11 cellular contexts compared by ENCODE assay signal in the genomic region with DNA sequence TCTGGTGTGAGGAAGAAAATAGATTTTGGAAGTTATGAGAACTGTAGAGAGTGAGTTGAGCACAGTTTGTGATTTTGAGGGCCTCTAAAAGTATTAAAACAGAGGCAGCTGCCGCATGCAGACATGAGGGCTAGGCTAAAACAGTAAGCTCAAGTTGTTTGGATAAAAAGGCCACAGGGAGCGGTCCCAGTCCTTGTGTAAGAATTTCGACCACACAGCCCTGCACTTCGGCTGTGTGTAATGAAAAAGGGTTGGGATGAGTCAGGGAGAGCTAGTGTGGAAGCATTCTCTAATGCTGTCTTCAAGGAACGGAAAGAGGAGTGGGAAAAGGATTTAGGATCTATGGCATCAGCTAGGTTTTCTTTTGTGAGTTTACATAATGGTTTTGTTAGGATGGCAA. TPM values are rescaled to one million over a fixed set of nuclear protein-coding genes. Genes with fewer than 3 reads are reported as not detected.
"Had no signal": no experiment of that assay in that cellular context is flagged by ENCODE, and none has a peak within 500 bp of the region (broad histone marks: within the 10 kb centered on the region; RNA-seq: fewer than 3 reads in every experiment).

No MANE protein-coding gene starts in this region.

RNA-seq across cellular contexts. Expression of gene PLP1, which starts 13.1 kb away (rescaled TPM):
- total RNA-seq: activated CD4-positive, alpha-beta memory T cell treated with anti-CD3 and anti-CD28 coated beads, Interleukin-2, amount 10 ng/mL, durations not matched to agents 7 days and 5 days; activated CD8-positive, alpha-beta memory T cell treated with anti-CD3 and anti-CD28 coated beads, Interleukin-2, amount 10 ng/mL, durations not matched to agents 7 days and 5 days; MCF 10A; OCI-LY7; PC-9; T-cell; T-helper 17 cell had no signal
- polyA plus RNA-seq: cardiac muscle cell had no signal

RNA-seq across cellular contexts. Expression of gene TMEM31, which starts 52.8 kb away (rescaled TPM):
- total RNA-seq: activated CD4-positive, alpha-beta memory T cell treated with anti-CD3 and anti-CD28 coated beads, Interleukin-2, amount 10 ng/mL, durations not matched to agents 7 days and 5 days; activated CD8-positive, alpha-beta memory T cell treated with anti-CD3 and anti-CD28 coated beads, Interleukin-2, amount 10 ng/mL, durations not matched to agents 7 days and 5 days; aorta; cardiac muscle cell; MCF 10A; PC-9; Right ventricle myocardium inferior; SK-MEL-5; T-cell; T-helper 17 cell had no signal
- polyA plus RNA-seq: aorta had no signal
